In the genomic region with DNA sequence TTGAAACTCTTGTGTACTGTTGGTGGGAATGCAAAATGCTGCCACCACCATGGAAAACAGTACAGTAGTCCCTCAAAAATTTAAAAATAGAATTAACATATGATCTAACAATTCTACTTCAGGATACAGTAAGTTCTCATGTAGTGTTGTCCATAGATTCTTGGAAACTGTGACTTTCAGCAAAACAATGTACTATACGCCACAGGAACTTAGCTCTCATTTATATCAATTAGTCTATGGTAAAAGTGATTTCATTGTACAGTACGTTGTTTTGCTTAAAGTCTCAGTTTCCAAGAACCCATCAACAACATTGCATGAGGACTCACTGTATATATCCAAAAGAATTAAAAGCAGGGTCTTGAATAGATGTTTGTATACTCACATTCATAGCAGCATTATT, we compare ENCODE assay signal across 1 cellular context.
TF ChIP-seq lines count a peak whose summit lies in the region.

No MANE protein-coding gene starts in this region.

TF ChIP-seq in endothelial cell of umbilical vein, 7 proteins besides CTCF, POLR2A, EP300 and RAD21:
- TF ChIP-seq, protein P1, sequence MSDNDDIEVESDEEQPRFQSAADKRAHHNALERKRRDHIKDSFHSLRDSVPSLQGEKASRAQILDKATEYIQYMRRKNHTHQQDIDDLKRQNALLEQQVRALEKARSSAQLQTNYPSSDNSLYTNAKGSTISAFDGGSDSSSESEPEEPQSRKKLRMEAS (IDR thresholded peaks at IDR 0.05; ENCODE audit: insufficient read depth, insufficient read length), result no peak
- TF ChIP-seq FOS (IDR thresholded peaks at IDR 0.05; ENCODE audit: borderline replicate concordance, insufficient read depth, low read length), result no peak
- TF ChIP-seq EZH2 (IDR thresholded peaks at IDR 0.05; ENCODE audit: borderline replicate concordance, low read depth, low read length, severe bottlenecking), result no peak
- no peak for TF ChIP-seq MYC (IDR thresholded peaks at IDR 0.05; ENCODE audit: low read depth, low read length)
- TF ChIP-seq GATA2 (IDR thresholded peaks at IDR 0.05; ENCODE audit: insufficient read depth, insufficient read length, low read depth, low read length), result no peak
- no peak for TF ChIP-seq POLR2AphosphoS5 (IDR thresholded peaks at IDR 0.05; ENCODE audit: insufficient read depth, low read depth, low read length)
- TF ChIP-seq JUN (IDR thresholded peaks at IDR 0.05; ENCODE audit: borderline replicate concordance, insufficient read depth, insufficient read length, low read depth), result no peak
